9 cellular contexts compared by ENCODE assay signal in genomic region chr11:83061883-83062282, GRCh38. TPM values are rescaled to one million over a fixed set of nuclear protein-coding genes. Genes with fewer than 3 reads are reported as not detected.
A peak's percentile ranks its signal among the peaks of the same experiment; 100 is the strongest.
DNase-seq lines count a peak whose midpoint lies in the region; ATAC-seq and TF ChIP-seq lines count a peak whose summit lies in the region.
"Had no signal": no experiment of that assay in that cellular context is flagged by ENCODE, and none has a peak within 500 bp of the region (broad histone marks: within the 10 kb centered on the region; RNA-seq: fewer than 3 reads in every experiment).

No MANE protein-coding gene starts in this region.

- H3K27me3 Mint-ChIP-seq in CD4-positive, alpha-beta memory T cell, result no peaks in the 10 kb centered on the region
- no peaks in the 10 kb centered on the region for H3K27me3 Mint-ChIP-seq in T-cell

- no peaks in the 10 kb centered on the region for H3K27me3 ChIP-seq in CD4-positive, alpha-beta memory T cell (ENCODE audit: insufficient read depth, low read length)
- H3K27me3 ChIP-seq in esophagus muscularis mucosa (no peaks in the 10 kb centered on the region), trophoblast cell (ENCODE audit: insufficient read depth, low read length) (no peaks in the 10 kb centered on the region)

- no peak overlapping the region for H3K14ac ChIP-seq in trophoblast cell (ENCODE audit: low read length)

- no peak overlapping the region for H3K27ac ChIP-seq in CD4-positive, alpha-beta memory T cell (ENCODE audit: low read depth, low read length)
- H3K27ac ChIP-seq in esophagus muscularis mucosa (replicated peaks in 1 of 4), result no peak overlapping the region
- no peak overlapping the region for H3K27ac ChIP-seq in trophoblast cell (ENCODE audit: low read depth, low read length)
- H3K27ac ChIP-seq: VCaP had no signal

- no peak overlapping the region for H3K4ac ChIP-seq in trophoblast cell (ENCODE audit: low read depth, low read length)

- H3K9ac ChIP-seq in trophoblast cell (ENCODE audit: low read length), result no peak overlapping the region

- H2BK5ac ChIP-seq in trophoblast cell (ENCODE audit: low read depth, low read length, poor library complexity), result no peak overlapping the region

- H3K4me3 ChIP-seq in CD4-positive, alpha-beta memory T cell (ENCODE audit: low read length in 2 of 2), result no peak overlapping the region
- H3K4me3 ChIP-seq in esophagus muscularis mucosa (no peak overlapping the region), trophoblast cell (ENCODE audit: low read depth, low read length) (no peak overlapping the region)

- no peak overlapping the region for H3K23ac ChIP-seq in trophoblast cell (ENCODE audit: low read length)

- H2BK120ac ChIP-seq in trophoblast cell (ENCODE audit: insufficient read depth, low read length, poor library complexity), result no peak overlapping the region

- peaks cover 22% of the 10 kb centered on the region for H3K4me1 ChIP-seq in CD4-positive, alpha-beta memory T cell (ENCODE audit: insufficient read depth, low read length)
- peaks cover 19 to 38% (median 24%) of the 10 kb centered on the region in 4 donors for H3K4me1 ChIP-seq in esophagus muscularis mucosa
- H3K4me1 ChIP-seq in trophoblast cell (ENCODE audit: control insufficient read depth in 1 of 2, insufficient read depth in 2 of 2, low read length in 2 of 2), result peaks cover 0 to 2% of the 10 kb centered on the region in 2 experiments

- no peak overlapping the region for H2AK5ac ChIP-seq in trophoblast cell (ENCODE audit: low read length)

- no peak overlapping the region for H4K8ac ChIP-seq in trophoblast cell (ENCODE audit: low read depth, low read length)

- ATAC-seq in HG02981 (IDR thresholded peaks at IDR 0.05; ENCODE audit: unreplicated experiment), result peak; percentile 70
- peak in 2 of 4 experiments; percentile 15 to 19 for ATAC-seq in T-cell (replicated peaks in 1 of 4)

- no peaks in the 10 kb centered on the region for H3K79me1 ChIP-seq in trophoblast cell (ENCODE audit: low read length)

- no peaks in the 10 kb centered on the region for H3K36me3 ChIP-seq in CD4-positive, alpha-beta memory T cell (ENCODE audit: insufficient read depth, low read length)
- H3K36me3 ChIP-seq in esophagus muscularis mucosa, result no peaks in the 10 kb centered on the region
- H3K36me3 ChIP-seq in trophoblast cell (ENCODE audit: control insufficient read depth in 1 of 2, insufficient read depth in 2 of 2, low read length in 2 of 2), result no peaks in the 10 kb centered on the region

- CTCF ChIA-PET in CD4-positive, alpha-beta memory T cell (lab: Charles Lee; ENCODE audit: partially characterized antibody), result interaction anchor here (0.6 to 1.2 kb wide), 3 partner anchors 10 to 19 kb away, joined by 3 to 7 read pairs (median 3); partner anchors contain the start of gene RAB30
- CTCF ChIA-PET in T-cell (lab: Charles Lee), result interaction anchor here (0.7 to 1.3 kb wide), 3 partner anchors 10 to 14 kb away, joined by 3 to 5 read pairs (median 3); partner anchors contain the start of gene RAB30 (in 1 of the 2)

- no peaks in the 10 kb centered on the region for H3K9me3 Mint-ChIP-seq in CD4-positive, alpha-beta memory T cell
- no peaks in the 10 kb centered on the region for H3K9me3 Mint-ChIP-seq in T-cell

- intact Hi-C loops in CD4-positive, alpha-beta memory T cell (cut with micrococcal nuclease), result loop anchor here (5.0 kb wide), 1 partner anchor 55 kb away; no protein-coding TSS in a partner anchor
- intact Hi-C loops in esophagus muscularis mucosa (cut with DNase I), result no loop called here

- DNase-seq in CD4-positive, alpha-beta memory T cell, result no peak
- DNase-seq in GM19238 (ENCODE audit: insufficient read length, low spot score) (peak; percentile 30), T-cell (no peak), T1000 (lab: John Stamatoyannopoulos, UW) (no peak), UCSD-AML1 (lab: John Stamatoyannopoulos, UW; ENCODE audit: unreplicated experiment) (no peak), esophagus muscularis mucosa (ENCODE audit: extremely low spot score) (no peak), trophoblast cell (no peak)

- H3K36me3 Mint-ChIP-seq in CD4-positive, alpha-beta memory T cell, result peaks cover 3 to 4% of the 10 kb centered on the region in 2 donors
- H3K36me3 Mint-ChIP-seq in T-cell, result peaks cover 16% of the 10 kb centered on the region

- no peak for TF ChIP-seq EP300 in esophagus muscularis mucosa (IDR thresholded peaks at IDR 0.05)

- H3K4me1 Mint-ChIP-seq in CD4-positive, alpha-beta memory T cell, result peaks cover 16 to 29% (median 21%) of the 10 kb centered on the region in 4 donors
- H3K4me1 Mint-ChIP-seq in T-cell, result peaks cover 47 to 62% (median 49%) of the 10 kb centered on the region in 3 donors

- POLR2A ChIA-PET in CD4-positive, alpha-beta memory T cell (lab: Charles Lee; ENCODE audit: partially characterized antibody), result interaction anchor here (0.9 to 4.1 kb wide), 4 partner anchors 11 to 160 kb away, joined by 4 to 40 read pairs (median 20); partner anchors contain the start of genes DDIAS, PCF11 and RAB30
- POLR2A ChIA-PET in T-cell (lab: Charles Lee), result interaction anchor here (0.6 to 2.4 kb wide), 7 partner anchors 10 to 95 kb away, joined by 3 to 10 read pairs (median 4); partner anchors contain the start of genes PCF11 (in 1 of the 2) and RAB30 (in 1 of the 2)

- TF ChIP-seq POLR2A in esophagus muscularis mucosa (IDR thresholded peaks at IDR 0.05; ENCODE audit: low read depth), result no peak

- peak overlapping the region in 6 of 8 donors; percentile 15 to 91 (median 54) for H3K4me3 Mint-ChIP-seq in CD4-positive, alpha-beta memory T cell
- peak overlapping the region; percentile 59 to 80 (median 73) for H3K4me3 Mint-ChIP-seq in T-cell

- H3K79me2 ChIP-seq in trophoblast cell (ENCODE audit: control insufficient read depth, insufficient read depth, low read length, poor library complexity), result peaks cover under 1% of the 10 kb centered on the region

- no peak overlapping the region for H4K91ac ChIP-seq in trophoblast cell (ENCODE audit: low read depth, low read length)

- H3K27ac Mint-ChIP-seq in CD4-positive, alpha-beta memory T cell, result peak overlapping the region in 4 of 7 donors; percentile 57 to 74 (median 68)
- H3K27ac Mint-ChIP-seq in T-cell, result peak overlapping the region; percentile 97 to 98

- H3K9me3 ChIP-seq in CD4-positive, alpha-beta memory T cell (ENCODE audit: control insufficient read depth in 1 of 2, low read length in 2 of 2), result no peaks in the 10 kb centered on the region
- H3K9me3 ChIP-seq in esophagus muscularis mucosa (no peaks in the 10 kb centered on the region), trophoblast cell (ENCODE audit: insufficient read depth, low read depth, low read length) (no peaks in the 10 kb centered on the region)

- no peak overlapping the region for H3K4me2 ChIP-seq in trophoblast cell (ENCODE audit: low read length)

- no peak overlapping the region for H3K18ac ChIP-seq in trophoblast cell (ENCODE audit: low read length)

- H4K12ac ChIP-seq in trophoblast cell (ENCODE audit: low read depth, low read length), result no peak overlapping the region

- WGBS in esophagus muscularis mucosa, result 81% methylated on average over 4 of the region's 4 CpGs
- WGBS in trophoblast cell (ENCODE audit: extremely low coverage, insufficient coverage, insufficient read length), result no CpG with 5 or more reads among the region's 4 CpGs

- no peak overlapping the region for H2BK12ac ChIP-seq in trophoblast cell (ENCODE audit: low read length)

- TF ChIP-seq CTCF in esophagus muscularis mucosa (IDR thresholded peaks at IDR 0.05), result no peak

- H2AFZ ChIP-seq in trophoblast cell (ENCODE audit: insufficient read depth, low read length, poor library complexity), result no peak overlapping the region

RNA-seq across cellular contexts. Expression of gene RAB30, which starts 9.8 kb away (rescaled TPM):
- 10 to 100 TPM; 12.3 to 14.1 TPM for total RNA-seq in CD4-positive, alpha-beta memory T cell
- polyA plus RNA-seq in CD4-positive, alpha-beta memory T cell, result 1 to 10 TPM; 5.0 to 8.9 TPM
- total RNA-seq in T-cell (10 to 100 TPM; 18.6 to 44.5 (median 20.1) TPM), esophagus muscularis mucosa (10 to 100 TPM; 11.3 to 19.8 (median 18.2) TPM)
- 4.2 and 4.3 TPM in 2 replicates for polyA plus RNA-seq in trophoblast cell (2013)
